Comparison of ENCODE assay signal across 1 cellular context in genomic region chr16:2584742-2585650, GRCh38.
TF ChIP-seq lines count a peak whose summit lies in the region.

No MANE protein-coding gene starts in this region.

TF ChIP-seq in K562, 482 proteins besides CTCF, POLR2A, EP300 and RAD21:
- TF ChIP-seq PTRF (tag; IDR thresholded peaks at IDR 0.05) = no peak
- 0 out of 2 replicates have a peak, but pooled peaks have one; percentile 6 for TF ChIP-seq POLR2G (IDR thresholded peaks at IDR 0.05; ENCODE audit: low read depth, low read length)
- no peak for TF ChIP-seq SIN3A (IDR thresholded peaks at IDR 0.05; ENCODE audit: borderline replicate concordance in 2 of 2, control insufficient read depth in 1 of 2, low read depth in 2 of 2, low read length in 2 of 2)
